1 cellular context compared by ENCODE assay signal in the genomic region with DNA sequence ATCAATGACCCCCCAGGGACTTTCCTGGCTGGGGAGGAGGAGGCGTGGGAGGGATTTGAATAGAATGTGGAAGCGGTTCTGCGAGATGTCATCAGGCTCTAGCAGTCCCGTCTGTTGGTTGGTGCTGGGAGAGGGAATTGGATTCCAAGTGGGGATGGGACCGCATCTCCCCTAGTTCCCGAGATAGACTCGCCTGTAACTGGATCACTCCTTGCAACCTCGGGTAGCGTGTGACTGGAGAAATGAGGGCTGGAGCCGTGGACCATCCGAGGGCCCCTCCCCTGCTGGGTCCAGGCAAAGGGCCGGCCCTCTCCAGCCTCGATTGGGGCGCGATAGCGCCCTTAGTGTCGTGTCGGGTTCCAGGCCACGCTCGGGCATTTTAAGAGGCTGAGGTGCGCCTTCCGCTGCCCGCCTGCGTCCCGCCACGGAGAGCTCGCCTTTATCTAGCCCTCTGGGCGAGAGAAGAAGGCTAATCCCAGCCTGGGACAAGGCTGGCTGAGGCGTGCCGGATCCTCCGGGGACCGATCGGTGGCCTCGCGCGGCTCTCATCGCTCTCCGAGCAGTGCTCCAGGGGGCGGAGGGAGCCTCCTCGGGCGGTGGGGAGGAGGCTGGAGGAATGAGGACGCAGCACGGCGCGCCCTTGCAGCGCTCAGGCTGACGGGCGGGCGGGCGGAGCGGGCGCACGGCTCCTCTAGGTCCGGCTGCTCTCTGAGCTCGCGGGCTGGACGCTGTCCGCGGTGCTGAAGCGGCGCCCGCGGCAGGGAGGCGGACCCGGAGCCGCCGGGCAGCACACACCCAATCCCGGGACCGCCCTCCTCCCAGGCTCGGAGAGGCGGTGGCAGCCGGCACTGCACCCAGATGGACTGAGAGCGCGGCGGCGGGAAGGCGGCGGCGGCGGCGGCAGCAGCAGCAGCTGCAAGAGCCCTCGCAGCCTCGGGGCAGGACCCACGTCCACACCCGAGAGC.
TF ChIP-seq lines count a peak whose summit lies in the region.

No MANE protein-coding gene starts in this region.

TF ChIP-seq in HepG2, 621 proteins besides CTCF, POLR2A, EP300 and RAD21 (continued from another document and continues in another):
- TF ChIP-seq, protein P1, sequence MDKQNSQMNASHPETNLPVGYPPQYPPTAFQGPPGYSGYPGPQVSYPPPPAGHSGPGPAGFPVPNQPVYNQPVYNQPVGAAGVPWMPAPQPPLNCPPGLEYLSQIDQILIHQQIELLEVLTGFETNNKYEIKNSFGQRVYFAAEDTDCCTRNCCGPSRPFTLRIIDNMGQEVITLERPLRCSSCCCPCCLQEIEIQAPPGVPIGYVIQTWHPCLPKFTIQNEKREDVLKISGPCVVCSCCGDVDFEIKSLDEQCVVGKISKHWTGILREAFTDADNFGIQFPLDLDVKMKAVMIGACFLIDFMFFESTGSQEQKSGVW (CRISPR knock-in tag; IDR thresholded peaks at IDR 0.05; ENCODE audit: borderline replicate concordance), result peak; percentile 97
- TF ChIP-seq KAT8 (CRISPR knock-in tag; IDR thresholded peaks at IDR 0.05), result peak; percentile 91
- peak; percentile 44; the same call in 1 of the 2 replicates for TF ChIP-seq ZBTB3 (CRISPR knock-in tag; IDR thresholded peaks at IDR 0.05; ENCODE audit: borderline replicate concordance, low read depth)
- TF ChIP-seq, protein P2, sequence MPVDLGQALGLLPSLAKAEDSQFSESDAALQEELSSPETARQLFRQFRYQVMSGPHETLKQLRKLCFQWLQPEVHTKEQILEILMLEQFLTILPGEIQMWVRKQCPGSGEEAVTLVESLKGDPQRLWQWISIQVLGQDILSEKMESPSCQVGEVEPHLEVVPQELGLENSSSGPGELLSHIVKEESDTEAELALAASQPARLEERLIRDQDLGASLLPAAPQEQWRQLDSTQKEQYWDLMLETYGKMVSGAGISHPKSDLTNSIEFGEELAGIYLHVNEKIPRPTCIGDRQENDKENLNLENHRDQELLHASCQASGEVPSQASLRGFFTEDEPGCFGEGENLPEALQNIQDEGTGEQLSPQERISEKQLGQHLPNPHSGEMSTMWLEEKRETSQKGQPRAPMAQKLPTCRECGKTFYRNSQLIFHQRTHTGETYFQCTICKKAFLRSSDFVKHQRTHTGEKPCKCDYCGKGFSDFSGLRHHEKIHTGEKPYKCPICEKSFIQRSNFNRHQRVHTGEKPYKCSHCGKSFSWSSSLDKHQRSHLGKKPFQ (CRISPR knock-in tag; IDR thresholded peaks at IDR 0.05; ENCODE audit: insufficient replicate concordance), result peak; percentile 91
- TF ChIP-seq BRD4 (CRISPR knock-in tag; IDR thresholded peaks at IDR 0.05), result no peak
- TF ChIP-seq, protein P3, sequence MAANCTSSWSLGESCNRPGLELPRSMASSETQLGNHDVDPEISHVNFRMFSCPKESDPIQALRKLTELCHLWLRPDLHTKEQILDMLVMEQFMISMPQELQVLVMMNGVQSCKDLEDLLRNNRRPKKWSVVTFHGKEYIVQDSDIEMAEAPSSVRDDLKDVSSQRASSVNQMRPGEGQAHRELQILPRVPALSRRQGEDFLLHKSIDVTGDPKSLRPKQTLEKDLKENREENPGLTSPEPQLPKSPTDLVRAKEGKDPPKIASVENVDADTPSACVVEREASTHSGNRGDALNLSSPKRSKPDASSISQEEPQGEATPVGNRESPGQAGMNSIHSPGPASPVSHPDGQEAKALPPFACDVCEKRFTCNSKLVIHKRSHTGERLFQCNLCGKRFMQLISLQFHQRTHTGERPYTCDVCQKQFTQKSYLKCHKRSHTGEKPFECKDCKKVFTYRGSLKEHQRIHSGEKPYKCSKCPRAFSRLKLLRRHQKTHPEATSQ (CRISPR knock-in tag; IDR thresholded peaks at IDR 0.05; ENCODE audit: borderline replicate concordance), result peak; percentile 96
- TF ChIP-seq ZNF138 (CRISPR knock-in tag; IDR thresholded peaks at IDR 0.05; ENCODE audit: low read depth), result peak; percentile 96; the same call in 1 of the 2 replicates
- TF ChIP-seq EEA1 (CRISPR knock-in tag; IDR thresholded peaks at IDR 0.05; ENCODE audit: borderline replicate concordance), result peak; percentile 99
- TF ChIP-seq ZFP62 (CRISPR knock-in tag; IDR thresholded peaks at IDR 0.05), result no peak
- TF ChIP-seq HOXD1 (CRISPR knock-in tag; IDR thresholded peaks at IDR 0.05), result peak; percentile 96
- peak; percentile 94; the same call in 1 of the 2 replicates for TF ChIP-seq ZHX1 (CRISPR knock-in tag; IDR thresholded peaks at IDR 0.05; ENCODE audit: low read depth)
- peak; percentile 58; the same call in 1 of the 2 replicates for TF ChIP-seq SP2 (CRISPR knock-in tag; IDR thresholded peaks at IDR 0.05)
- TF ChIP-seq, protein P4, sequence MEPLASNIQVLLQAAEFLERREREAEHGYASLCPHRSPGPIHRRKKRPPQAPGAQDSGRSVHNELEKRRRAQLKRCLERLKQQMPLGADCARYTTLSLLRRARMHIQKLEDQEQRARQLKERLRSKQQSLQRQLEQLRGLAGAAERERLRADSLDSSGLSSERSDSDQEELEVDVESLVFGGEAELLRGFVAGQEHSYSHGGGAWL (CRISPR knock-in tag; IDR thresholded peaks at IDR 0.05), result peak; percentile 100
- no peak for TF ChIP-seq AGO2 (optimal IDR thresholded peaks at IDR 0.05; ENCODE audit: low read depth, low read length)
- TF ChIP-seq ELF3 (CRISPR knock-in tag; IDR thresholded peaks at IDR 0.05), result peak; percentile 92
- peak; percentile 99 for TF ChIP-seq TMF1 (CRISPR knock-in tag; IDR thresholded peaks at IDR 0.05; ENCODE audit: low read depth)
- no peak for TF ChIP-seq RAD51 (IDR thresholded peaks at IDR 0.05; ENCODE audit: borderline replicate concordance)
- peak; percentile 99 for TF ChIP-seq GLI4 (CRISPR knock-in tag; IDR thresholded peaks at IDR 0.05; ENCODE audit: borderline replicate concordance)
- peak; percentile 98; the same call in 1 of the 2 replicates for TF ChIP-seq ZFP90 (CRISPR knock-in tag; IDR thresholded peaks at IDR 0.05; ENCODE audit: borderline replicate concordance)
- TF ChIP-seq PHF8 (CRISPR knock-in tag; IDR thresholded peaks at IDR 0.05), result peak; percentile 29; the same call in 1 of the 2 replicates
- TF ChIP-seq ZNF274 (CRISPR knock-in tag; IDR thresholded peaks at IDR 0.05), result peak; percentile 99
- no peak for TF ChIP-seq IKZF1 (IDR thresholded peaks at IDR 0.05)
- TF ChIP-seq KLF11 (CRISPR knock-in tag; IDR thresholded peaks at IDR 0.05), result peak; percentile 99
- TF ChIP-seq, protein P5, sequence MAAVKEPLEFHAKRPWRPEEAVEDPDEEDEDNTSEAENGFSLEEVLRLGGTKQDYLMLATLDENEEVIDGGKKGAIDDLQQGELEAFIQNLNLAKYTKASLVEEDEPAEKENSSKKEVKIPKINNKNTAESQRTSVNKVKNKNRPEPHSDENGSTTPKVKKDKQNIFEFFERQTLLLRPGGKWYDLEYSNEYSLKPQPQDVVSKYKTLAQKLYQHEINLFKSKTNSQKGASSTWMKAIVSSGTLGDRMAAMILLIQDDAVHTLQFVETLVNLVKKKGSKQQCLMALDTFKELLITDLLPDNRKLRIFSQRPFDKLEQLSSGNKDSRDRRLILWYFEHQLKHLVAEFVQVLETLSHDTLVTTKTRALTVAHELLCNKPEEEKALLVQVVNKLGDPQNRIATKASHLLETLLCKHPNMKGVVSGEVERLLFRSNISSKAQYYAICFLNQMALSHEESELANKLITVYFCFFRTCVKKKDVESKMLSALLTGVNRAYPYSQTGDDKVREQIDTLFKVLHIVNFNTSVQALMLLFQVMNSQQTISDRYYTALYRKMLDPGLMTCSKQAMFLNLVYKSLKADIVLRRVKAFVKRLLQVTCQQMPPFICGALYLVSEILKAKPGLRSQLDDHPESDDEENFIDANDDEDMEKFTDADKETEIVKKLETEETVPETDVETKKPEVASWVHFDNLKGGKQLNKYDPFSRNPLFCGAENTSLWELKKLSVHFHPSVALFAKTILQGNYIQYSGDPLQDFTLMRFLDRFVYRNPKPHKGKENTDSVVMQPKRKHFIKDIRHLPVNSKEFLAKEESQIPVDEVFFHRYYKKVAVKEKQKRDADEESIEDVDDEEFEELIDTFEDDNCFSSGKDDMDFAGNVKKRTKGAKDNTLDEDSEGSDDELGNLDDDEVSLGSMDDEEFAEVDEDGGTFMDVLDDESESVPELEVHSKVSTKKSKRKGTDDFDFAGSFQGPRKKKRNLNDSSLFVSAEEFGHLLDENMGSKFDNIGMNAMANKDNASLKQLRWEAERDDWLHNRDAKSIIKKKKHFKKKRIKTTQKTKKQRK (IDR thresholded peaks at IDR 0.05; ENCODE audit: low read length), result no peak
- peak; percentile 74; the same call in 1 of the 2 replicates for TF ChIP-seq SOX5 (CRISPR knock-in tag; IDR thresholded peaks at IDR 0.05; ENCODE audit: borderline replicate concordance)
- TF ChIP-seq, protein P6, sequence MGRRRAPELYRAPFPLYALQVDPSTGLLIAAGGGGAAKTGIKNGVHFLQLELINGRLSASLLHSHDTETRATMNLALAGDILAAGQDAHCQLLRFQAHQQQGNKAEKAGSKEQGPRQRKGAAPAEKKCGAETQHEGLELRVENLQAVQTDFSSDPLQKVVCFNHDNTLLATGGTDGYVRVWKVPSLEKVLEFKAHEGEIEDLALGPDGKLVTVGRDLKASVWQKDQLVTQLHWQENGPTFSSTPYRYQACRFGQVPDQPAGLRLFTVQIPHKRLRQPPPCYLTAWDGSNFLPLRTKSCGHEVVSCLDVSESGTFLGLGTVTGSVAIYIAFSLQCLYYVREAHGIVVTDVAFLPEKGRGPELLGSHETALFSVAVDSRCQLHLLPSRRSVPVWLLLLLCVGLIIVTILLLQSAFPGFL (CRISPR knock-in tag; IDR thresholded peaks at IDR 0.05), result peak; percentile 93; the same call in 1 of the 2 replicates
- TF ChIP-seq MED1 (CRISPR knock-in tag; IDR thresholded peaks at IDR 0.05), result peak; percentile 87
- TF ChIP-seq KDM5A (IDR thresholded peaks at IDR 0.05; ENCODE audit: borderline replicate concordance, low read length), result no peak
- TF ChIP-seq, protein P7, sequence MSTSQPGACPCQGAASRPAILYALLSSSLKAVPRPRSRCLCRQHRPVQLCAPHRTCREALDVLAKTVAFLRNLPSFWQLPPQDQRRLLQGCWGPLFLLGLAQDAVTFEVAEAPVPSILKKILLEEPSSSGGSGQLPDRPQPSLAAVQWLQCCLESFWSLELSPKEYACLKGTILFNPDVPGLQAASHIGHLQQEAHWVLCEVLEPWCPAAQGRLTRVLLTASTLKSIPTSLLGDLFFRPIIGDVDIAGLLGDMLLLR (CRISPR knock-in tag; IDR thresholded peaks at IDR 0.05), result peak; percentile 100
- TF ChIP-seq LCORL (IDR thresholded peaks at IDR 0.05), result no peak
- TF ChIP-seq LCORL (CRISPR knock-in tag; IDR thresholded peaks at IDR 0.05), result peak; percentile 73
- TF ChIP-seq MIER3 (CRISPR knock-in tag; IDR thresholded peaks at IDR 0.05; ENCODE audit: borderline replicate concordance), result peak; percentile 91; the same call in 1 of the 2 replicates
- peak; percentile 84 for TF ChIP-seq ZNF777 (CRISPR knock-in tag; IDR thresholded peaks at IDR 0.05)
- no peak for TF ChIP-seq GMEB2 (CRISPR knock-in tag; IDR thresholded peaks at IDR 0.05; ENCODE audit: low read depth)
- TF ChIP-seq, protein P8, sequence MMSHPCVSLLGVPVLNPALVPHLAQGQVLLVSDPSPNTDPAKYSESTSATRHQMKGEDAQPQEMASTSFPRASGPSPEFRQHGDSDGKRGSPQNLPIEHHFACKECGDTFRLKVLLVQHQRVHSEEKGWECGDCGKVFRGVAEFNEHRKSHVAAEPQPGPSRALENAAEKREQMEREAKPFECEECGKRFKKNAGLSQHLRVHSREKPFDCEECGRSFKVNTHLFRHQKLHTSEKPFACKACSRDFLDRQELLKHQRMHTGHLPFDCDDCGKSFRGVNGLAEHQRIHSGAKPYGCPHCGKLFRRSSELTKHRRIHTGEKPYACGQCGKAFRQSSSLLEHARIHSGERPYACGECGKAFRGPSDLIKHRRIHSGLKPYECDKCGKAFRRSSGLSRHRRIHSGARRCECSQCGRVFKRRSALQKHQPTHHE (CRISPR knock-in tag; IDR thresholded peaks at IDR 0.05; ENCODE audit: borderline replicate concordance), result peak; percentile 97
- no peak for TF ChIP-seq TRAFD1 (CRISPR knock-in tag; IDR thresholded peaks at IDR 0.05; ENCODE audit: borderline replicate concordance)
